16 cellular contexts compared by ENCODE assay signal in the genomic region with DNA sequence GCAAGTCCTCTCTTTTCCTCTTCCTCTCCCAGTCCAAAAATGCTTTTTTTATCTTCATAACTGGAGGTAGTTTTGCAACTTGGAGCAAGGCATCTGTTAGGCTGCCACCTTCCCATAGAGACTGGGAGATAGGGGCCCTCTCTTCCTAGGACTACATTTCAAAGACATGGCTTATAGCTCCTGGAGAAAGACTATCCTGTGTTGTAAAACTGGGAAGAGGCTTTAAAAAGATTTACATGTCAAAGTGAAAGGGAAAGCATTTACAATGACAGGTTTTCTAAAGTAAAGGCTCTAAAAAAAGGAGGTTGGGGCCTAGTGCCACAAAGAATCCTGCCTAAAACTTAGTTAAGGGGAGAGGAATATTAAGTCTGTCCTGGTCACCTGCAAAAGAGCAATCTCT.
DNase-seq lines count a peak whose midpoint lies in the region; ATAC-seq, FAIRE-seq and TF ChIP-seq lines count a peak whose summit lies in the region.
"Had no signal": no experiment of that assay in that cellular context is flagged by ENCODE, and none has a peak within 500 bp of the region (broad histone marks: within the 10 kb centered on the region; RNA-seq: fewer than 3 reads in every experiment).

No MANE protein-coding gene starts in this region.

- H3K36me3 Mint-ChIP-seq in GM23338 (ENCODE audit: low read depth), result no peaks in the 10 kb centered on the region
- H3K36me3 Mint-ChIP-seq in neural progenitor cell, result no peaks in the 10 kb centered on the region
- no peaks in the 10 kb centered on the region for H3K36me3 Mint-ChIP-seq in T-helper 2 cell treated with Interferon-gamma antibody and Interleukin-4, amounts not matched to agents 5 μg/mL and 100 μg/mL, for 36 hours (ENCODE audit: low read depth)

- no peak for TF ChIP-seq POLR2A in GM12878 (IDR thresholded peaks at IDR 0.05; ENCODE audit: low read depth, low read length)

- H3K4me3 ChIP-seq in GM23338 (no peak overlapping the region), NT2/D1 (ENCODE audit: insufficient read length, low read depth) (no peak overlapping the region), GM12878 (no peak overlapping the region), neural progenitor cell (no peak overlapping the region), small intestine (ENCODE audit: low read depth in 1 of 2, low read length in 2 of 2) (no peak overlapping the region)
- H3K4me3 ChIP-seq: HAP-1 had no signal

- no TSS peak for BruUV-seq in GM12878 (replicated peaks; lab: Mats Ljungman, UMichigan)

- H3K9me3 ChIP-seq in NT2/D1 (ENCODE audit: insufficient read depth, low read length) (no peaks in the 10 kb centered on the region), GM12878 (replicated peaks; ENCODE audit: control insufficient read depth, insufficient read depth, low read length) (no peaks in the 10 kb centered on the region), neural progenitor cell (ENCODE audit: low read depth) (no peaks in the 10 kb centered on the region), small intestine (ENCODE audit: control insufficient read depth, low read depth) (no peaks in the 10 kb centered on the region)
- H3K9me3 ChIP-seq: HAP-1 had no signal

- H3K4me1 ChIP-seq in GM23338 (ENCODE audit: insufficient read depth), result no peaks in the 10 kb centered on the region
- no peaks in the 10 kb centered on the region for H3K4me1 ChIP-seq in NT2/D1 (ENCODE audit: insufficient read depth, insufficient read length)
- H3K4me1 ChIP-seq in GM12878 (ENCODE audit: control insufficient read depth, insufficient read depth, low read length), result no peaks in the 10 kb centered on the region
- peaks cover 4% of the 10 kb centered on the region for H3K4me1 ChIP-seq in neural progenitor cell
- H3K4me1 ChIP-seq in small intestine (ENCODE audit: control insufficient read depth in 2 of 2, insufficient read depth in 1 of 2, low read depth in 1 of 2, low read length in 1 of 2), result no peaks in the 10 kb centered on the region

- no peak overlapping the region; the same call in 1 of the 2 replicates for H3K27ac ChIP-seq in GM23338 (ENCODE audit: low read depth)
- H3K27ac ChIP-seq in GM12878 (ENCODE audit: control insufficient read depth, insufficient read depth), result no peak overlapping the region
- no peak overlapping the region for H3K27ac ChIP-seq in neural progenitor cell
- H3K27ac ChIP-seq in small intestine (ENCODE audit: low read depth in 1 of 2, low read length in 1 of 2), result no peak overlapping the region

- FAIRE-seq in GM12878 (lab: Jason Lieb, UNC), result no peak
- no peak for FAIRE-seq in small intestine (lab: Jason Lieb, UNC)
- FAIRE-seq: G401.6, GM12892 had no signal

- no peaks in the 10 kb centered on the region for H3K9me2 ChIP-seq in GM23338 (ENCODE audit: insufficient read depth)

- H2AFZ ChIP-seq in GM23338, result no peak overlapping the region
- peak overlapping the region; percentile 24; the same call in 1 of the 2 replicates for H2AFZ ChIP-seq in GM12878 (ENCODE audit: control insufficient read depth, low read depth, low read length)
- H2AFZ ChIP-seq in neural progenitor cell (replicated peaks), result peak overlapping the region; percentile 69

- intact Hi-C loops in GM12878 (cut with micrococcal nuclease; ENCODE audit: unreplicated experiment), result no loop called here

- peak; percentile 19 for DNase-seq in GM23338 (ENCODE audit: low spot score)
- DNase-seq in NT2/D1 (ENCODE audit: low read depth, low spot score), result peak; percentile 20
- DNase-seq in GM12878 (ENCODE audit: low read depth, low spot score), result no peak
- no peak for DNase-seq in neural progenitor cell (ENCODE audit: low spot score)
- DNase-seq in T-helper 2 cell treated with Interferon-gamma antibody and Interleukin-4, amounts not matched to agents 5 μg/mL and 100 μg/mL, for 36 hours (ENCODE audit: low spot score), result no peak
- DNase-seq in NK-92 treated with Interleukin-12 subunit alpha and Interleukin-12 subunit beta, amount 100 ng/mL, for 24 hours (lab: John Stamatoyannopoulos, UW), result no peak
- no peak for DNase-seq in small intestine
- no peak for DNase-seq in NCI-H1436 (lab: John Stamatoyannopoulos, UW)
- DNase-seq: C1 segment of cervical spinal cord; CD4-positive, alpha-beta T cell; DMS79; GOT3 had no signal

- H3K27me3 Mint-ChIP-seq in GM23338 (ENCODE audit: insufficient read depth, low read depth, poor library complexity), result no peaks in the 10 kb centered on the region
- no peaks in the 10 kb centered on the region for H3K27me3 Mint-ChIP-seq in neural progenitor cell (ENCODE audit: insufficient read depth, low read depth)
- no peaks in the 10 kb centered on the region for H3K27me3 Mint-ChIP-seq in T-helper 2 cell treated with Interferon-gamma antibody and Interleukin-4, amounts not matched to agents 5 μg/mL and 100 μg/mL, for 36 hours (ENCODE audit: low read depth)
- H3K27me3 Mint-ChIP-seq: B cell; CD4-positive, alpha-beta T cell had no signal

- peaks cover 28% of the 10 kb centered on the region for H3K27me3 ChIP-seq in GM23338 (ENCODE audit: insufficient read depth)
- H3K27me3 ChIP-seq in NT2/D1 (ENCODE audit: insufficient read depth, insufficient read length), result no peaks in the 10 kb centered on the region
- no peaks in the 10 kb centered on the region for H3K27me3 ChIP-seq in GM12878 (replicated peaks in 1 of 2; ENCODE audit: control insufficient read depth in 2 of 2, insufficient read depth in 2 of 2, low read length in 1 of 2)
- H3K27me3 ChIP-seq in neural progenitor cell, result peaks cover 7% of the 10 kb centered on the region
- no peaks in the 10 kb centered on the region for H3K27me3 ChIP-seq in small intestine (ENCODE audit: control insufficient read depth in 2 of 2, insufficient read depth in 2 of 2, low read length in 2 of 2)

- H3K36me3 ChIP-seq in GM23338 (ENCODE audit: insufficient read depth), result no peaks in the 10 kb centered on the region
- H3K36me3 ChIP-seq in NT2/D1 (ENCODE audit: insufficient read depth, insufficient read length, low read length), result no peaks in the 10 kb centered on the region
- H3K36me3 ChIP-seq in GM12878 (ENCODE audit: control insufficient read depth in 2 of 2, insufficient read depth in 2 of 2, low read length in 1 of 2), result no peaks in the 10 kb centered on the region
- no peaks in the 10 kb centered on the region for H3K36me3 ChIP-seq in neural progenitor cell
- no peaks in the 10 kb centered on the region for H3K36me3 ChIP-seq in small intestine (ENCODE audit: control insufficient read depth in 2 of 2, insufficient read depth in 2 of 2, low read length in 2 of 2)
- H3K36me3 ChIP-seq: HAP-1 had no signal

- H4K20me1 ChIP-seq in GM23338 (replicated peaks; ENCODE audit: insufficient read depth) (no peaks in the 10 kb centered on the region), GM12878 (ENCODE audit: control insufficient read depth, insufficient read depth) (no peaks in the 10 kb centered on the region), neural progenitor cell (ENCODE audit: low read depth) (no peaks in the 10 kb centered on the region)

- H3K27ac Mint-ChIP-seq in GM23338 (no peak overlapping the region), neural progenitor cell (no peak overlapping the region)
- no peak overlapping the region for H3K27ac Mint-ChIP-seq in T-helper 2 cell treated with Interferon-gamma antibody and Interleukin-4, amounts not matched to agents 5 μg/mL and 100 μg/mL, for 36 hours
- H3K27ac Mint-ChIP-seq: B cell; CD4-positive, alpha-beta T cell had no signal

- H3K9ac ChIP-seq in NT2/D1 (ENCODE audit: insufficient read length, low read depth) (no peak overlapping the region), GM12878 (ENCODE audit: control insufficient read depth, insufficient read depth, low read length) (no peak overlapping the region), neural progenitor cell (no peak overlapping the region)

- POLR2A ChIA-PET in GM12878 (lab: Charles Lee), result no interaction called here

- SMC1A ChIA-PET in GM12878 (lab: Charles Lee; ENCODE audit: uncharacterized antibody, unreplicated experiment), result interaction anchor here (0.7 to 1.1 kb wide), 2 partner anchors 10 to 89 kb away, joined by 3 to 4 read pairs; no protein-coding TSS in a partner anchor

- H3K4me1 Mint-ChIP-seq in GM23338 (peaks cover 2% of the 10 kb centered on the region; the same call in 1 of the 3 replicates), neural progenitor cell (no peaks in the 10 kb centered on the region)
- H3K4me1 Mint-ChIP-seq in T-helper 2 cell treated with Interferon-gamma antibody and Interleukin-4, amounts not matched to agents 5 μg/mL and 100 μg/mL, for 36 hours (ENCODE audit: low read depth), result no peaks in the 10 kb centered on the region
- H3K4me1 Mint-ChIP-seq: B cell had no signal

- no peak overlapping the region for H3K4me2 ChIP-seq in GM23338
- H3K4me2 ChIP-seq in GM12878 (ENCODE audit: control insufficient read depth, insufficient read depth), result no peak overlapping the region
- H3K4me2 ChIP-seq in neural progenitor cell, result no peak overlapping the region

- RAD21 ChIA-PET in GM12878 (lab: Charles Lee; ENCODE audit: unreplicated experiment), result no interaction called here

- TF ChIP-seq CTCF in GM23338 (conservative IDR thresholded peaks at IDR 0.05; ENCODE audit: low read depth in 2 of 2) (no peak), GM12878 (IDR thresholded peaks at IDR 0.05 in 2 of 3, conservative IDR thresholded peaks at IDR 0.05 in 1 of 3; ENCODE audit: control insufficient read depth in 2 of 3, extremely low read depth in 1 of 3, insufficient read depth in 1 of 3, low read depth in 3 of 3, low read length in 3 of 3) (no peak), neural progenitor cell (IDR thresholded peaks at IDR 0.05) (no peak)

- H3K4me3 Mint-ChIP-seq in GM23338 (no peak overlapping the region), neural progenitor cell (no peak overlapping the region)
- H3K4me3 Mint-ChIP-seq in T-helper 2 cell treated with Interferon-gamma antibody and Interleukin-4, amounts not matched to agents 5 μg/mL and 100 μg/mL, for 36 hours, result no peak overlapping the region
- H3K4me3 Mint-ChIP-seq: B cell; CD4-positive, alpha-beta T cell had no signal

- CTCF ChIA-PET in GM12878 (lab: Yijun Ruan, JAX), result interaction anchor here (1.2 kb wide), 1 partner anchor 10 kb away, joined by 4 read pairs; no protein-coding TSS in a partner anchor

- no peak for TF ChIP-seq EP300 in GM12878 (IDR thresholded peaks at IDR 0.05; ENCODE audit: borderline replicate concordance in 1 of 2, control insufficient read depth in 1 of 2, low read depth in 2 of 2, low read length in 2 of 2)

- H3K9me3 Mint-ChIP-seq in GM23338, result no peaks in the 10 kb centered on the region
- H3K9me3 Mint-ChIP-seq in neural progenitor cell, result no peaks in the 10 kb centered on the region
- H3K9me3 Mint-ChIP-seq in T-helper 2 cell treated with Interferon-gamma antibody and Interleukin-4, amounts not matched to agents 5 μg/mL and 100 μg/mL, for 36 hours, result no peaks in the 10 kb centered on the region
- H3K9me3 Mint-ChIP-seq: CD4-positive, alpha-beta T cell had no signal

- ATAC-seq in GM23338 (peak; percentile 80), GM12878 (peak; percentile 25)

- H3F3A ChIP-seq in GM23338 (replicated peaks; ENCODE audit: low read depth), result no peaks in the 10 kb centered on the region
- peaks cover 21% of the 10 kb centered on the region for H3F3A ChIP-seq in neural progenitor cell (ENCODE audit: low read depth)

- no peak for TF ChIP-seq RAD21 in GM12878 (IDR thresholded peaks at IDR 0.05; ENCODE audit: insufficient read depth, low read depth, low read length)

- H3K79me2 ChIP-seq in GM23338 (replicated peaks; ENCODE audit: insufficient read depth), result no peaks in the 10 kb centered on the region
- H3K79me2 ChIP-seq in GM12878 (ENCODE audit: control insufficient read depth, insufficient read depth, low read length), result no peaks in the 10 kb centered on the region
- no peaks in the 10 kb centered on the region for H3K79me2 ChIP-seq in neural progenitor cell (ENCODE audit: low read depth)

- in situ Hi-C loops in GM12878 (cut with MboI), result no loop called here

Comparison
In these comparisons a context has a peak if more than half of its experiments do, and no peak if none do; other contexts are left out.
1. DNase-seq: peak in GM23338 (single experiment) and NT2/D1 (single experiment); none in GM12878 (single experiment), neural progenitor cell (single experiment), T-helper 2 cell treated with Interferon-gamma antibody and Interleukin-4, amounts not matched to agents 5 μg/mL and 100 μg/mL, for 36 hours (single experiment), NK-92 treated with Interleukin-12 subunit alpha and Interleukin-12 subunit beta, amount 100 ng/mL, for 24 hours (single experiment), small intestine (single experiment) and NCI-H1436 (single experiment).